Comparison of ENCODE assay signal across 1 cellular context in the genomic region with DNA sequence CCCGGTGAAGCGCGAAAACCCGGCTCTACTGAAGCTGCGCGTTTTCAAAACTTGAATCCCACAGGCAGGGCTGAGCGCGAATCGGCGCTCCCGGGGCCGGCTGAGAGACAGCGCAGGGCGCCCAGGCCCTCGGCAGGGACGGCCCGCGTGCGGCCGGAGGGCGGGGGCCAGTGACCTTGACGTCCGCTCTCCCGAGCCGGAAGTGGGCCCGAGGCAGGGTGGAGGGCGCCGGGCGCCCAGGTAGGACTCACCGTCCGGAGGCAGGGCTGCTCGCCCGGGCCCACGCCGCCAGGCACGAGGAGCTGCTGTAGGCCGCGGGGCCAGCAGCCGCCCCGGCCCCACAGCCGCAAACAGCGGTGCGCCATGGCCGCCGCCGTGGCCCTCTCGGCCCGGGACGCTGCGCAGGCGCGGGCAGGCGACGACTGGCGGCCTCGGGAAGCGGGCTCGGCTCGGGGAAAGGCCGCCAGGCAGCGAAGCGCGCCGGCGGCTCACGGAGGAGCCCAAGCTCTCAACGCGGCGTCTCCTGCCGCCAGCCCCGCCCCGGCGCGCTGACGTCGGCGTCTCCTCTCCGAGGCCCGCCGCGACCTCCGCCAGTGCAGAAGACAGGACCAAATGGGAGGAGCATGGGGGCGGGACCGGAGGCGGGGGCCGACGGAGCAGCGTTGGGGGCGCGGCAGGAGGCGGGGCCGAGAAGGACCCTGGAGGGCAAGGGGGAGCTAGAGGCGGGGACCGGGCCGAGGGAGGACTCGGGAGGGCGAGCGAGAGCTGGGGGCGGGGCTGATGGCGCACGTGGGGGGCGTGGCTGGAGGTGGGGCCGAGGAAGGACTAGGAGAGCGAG.
TF ChIP-seq lines count a peak whose summit lies in the region.

Gene AFG3L2 (minus strand): TSS at position 510 of the 838 bp plus-strand sequence. CDS start 145 bp downstream, at position 365.

TF ChIP-seq in WTC11, 78 proteins besides CTCF, POLR2A, EP300 and RAD21 (continued from another document):
- peak; percentile 3; the same call in 1 of the 2 replicates for TF ChIP-seq PREB (CRISPR knock-in tag; IDR thresholded peaks at IDR 0.05; ENCODE audit: borderline replicate concordance)
- TF ChIP-seq JUN (CRISPR knock-in tag; IDR thresholded peaks at IDR 0.05) = peak; percentile 93
- TF ChIP-seq, protein P1, sequence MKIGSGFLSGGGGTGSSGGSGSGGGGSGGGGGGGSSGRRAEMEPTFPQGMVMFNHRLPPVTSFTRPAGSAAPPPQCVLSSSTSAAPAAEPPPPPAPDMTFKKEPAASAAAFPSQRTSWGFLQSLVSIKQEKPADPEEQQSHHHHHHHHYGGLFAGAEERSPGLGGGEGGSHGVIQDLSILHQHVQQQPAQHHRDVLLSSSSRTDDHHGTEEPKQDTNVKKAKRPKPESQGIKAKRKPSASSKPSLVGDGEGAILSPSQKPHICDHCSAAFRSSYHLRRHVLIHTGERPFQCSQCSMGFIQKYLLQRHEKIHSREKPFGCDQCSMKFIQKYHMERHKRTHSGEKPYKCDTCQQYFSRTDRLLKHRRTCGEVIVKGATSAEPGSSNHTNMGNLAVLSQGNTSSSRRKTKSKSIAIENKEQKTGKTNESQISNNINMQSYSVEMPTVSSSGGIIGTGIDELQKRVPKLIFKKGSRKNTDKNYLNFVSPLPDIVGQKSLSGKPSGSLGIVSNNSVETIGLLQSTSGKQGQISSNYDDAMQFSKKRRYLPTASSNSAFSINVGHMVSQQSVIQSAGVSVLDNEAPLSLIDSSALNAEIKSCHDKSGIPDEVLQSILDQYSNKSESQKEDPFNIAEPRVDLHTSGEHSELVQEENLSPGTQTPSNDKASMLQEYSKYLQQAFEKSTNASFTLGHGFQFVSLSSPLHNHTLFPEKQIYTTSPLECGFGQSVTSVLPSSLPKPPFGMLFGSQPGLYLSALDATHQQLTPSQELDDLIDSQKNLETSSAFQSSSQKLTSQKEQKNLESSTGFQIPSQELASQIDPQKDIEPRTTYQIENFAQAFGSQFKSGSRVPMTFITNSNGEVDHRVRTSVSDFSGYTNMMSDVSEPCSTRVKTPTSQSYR (CRISPR knock-in tag; IDR thresholded peaks at IDR 0.05) = peak; percentile 12; the same call in 1 of the 2 replicates
- peak; percentile 48; the same call in 1 of the 2 replicates for TF ChIP-seq NFYB (CRISPR knock-in tag; conservative IDR thresholded peaks at IDR 0.05; ENCODE audit: low read depth)
- peak; percentile 78; the same call in 1 of the 2 replicates for TF ChIP-seq KAT7 (CRISPR knock-in tag; IDR thresholded peaks at IDR 0.05; ENCODE audit: borderline replicate concordance)
- TF ChIP-seq ZNF219 (CRISPR knock-in tag; IDR thresholded peaks at IDR 0.05; ENCODE audit: borderline replicate concordance) = peak; percentile 65; the same call in 1 of the 2 replicates
- TF ChIP-seq MYBL2 (CRISPR knock-in tag; IDR thresholded peaks at IDR 0.05) = peak; percentile 55; the same call in 1 of the 2 replicates
- TF ChIP-seq ZNF416 (CRISPR knock-in tag; IDR thresholded peaks at IDR 0.05) = 0 out of 2 replicates have a peak, but pooled peaks have one; percentile 43
- TF ChIP-seq, protein P2, sequence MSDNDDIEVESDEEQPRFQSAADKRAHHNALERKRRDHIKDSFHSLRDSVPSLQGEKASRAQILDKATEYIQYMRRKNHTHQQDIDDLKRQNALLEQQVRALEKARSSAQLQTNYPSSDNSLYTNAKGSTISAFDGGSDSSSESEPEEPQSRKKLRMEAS (CRISPR knock-in tag; IDR thresholded peaks at IDR 0.05) = peak; percentile 81; the same call in 1 of the 2 replicates
- peak; percentile 95 for TF ChIP-seq ESRRA (CRISPR knock-in tag; IDR thresholded peaks at IDR 0.05; ENCODE audit: borderline replicate concordance)
- TF ChIP-seq ZNF317 (CRISPR knock-in tag; IDR thresholded peaks at IDR 0.05; ENCODE audit: borderline replicate concordance, low read depth) = no peak
- TF ChIP-seq ETV6 (CRISPR knock-in tag; IDR thresholded peaks at IDR 0.05) = 0 out of 2 replicates have a peak, but pooled peaks have one; percentile 32
- 0 out of 2 replicates have a peak, but pooled peaks have one; percentile 27 for TF ChIP-seq NR1H2 (CRISPR knock-in tag; IDR thresholded peaks at IDR 0.05)
- 0 out of 2 replicates have a peak, but pooled peaks have one; percentile 15 for TF ChIP-seq SMAD4 (CRISPR knock-in tag; IDR thresholded peaks at IDR 0.05)
- TF ChIP-seq ZNF232 (CRISPR knock-in tag; IDR thresholded peaks at IDR 0.05) = 0 out of 2 replicates have a peak, but pooled peaks have one; percentile 47
- TF ChIP-seq MXD4 (CRISPR knock-in tag; IDR thresholded peaks at IDR 0.05; ENCODE audit: borderline replicate concordance) = no peak
- no peak for TF ChIP-seq GABPB1 (CRISPR knock-in tag; IDR thresholded peaks at IDR 0.05)
- TF ChIP-seq SOX15 (CRISPR knock-in tag; IDR thresholded peaks at IDR 0.05) = no peak
- no peak for TF ChIP-seq IRF1 (CRISPR knock-in tag; IDR thresholded peaks at IDR 0.05)
- TF ChIP-seq FOXP1 (CRISPR knock-in tag; IDR thresholded peaks at IDR 0.05; ENCODE audit: borderline replicate concordance) = peak; percentile 95
- TF ChIP-seq ZNF423 (CRISPR knock-in tag; IDR thresholded peaks at IDR 0.05) = no peak
- peak; percentile 53; the same call in 1 of the 2 replicates for TF ChIP-seq FOXK1 (CRISPR knock-in tag; IDR thresholded peaks at IDR 0.05)
- TF ChIP-seq E2F5 (CRISPR knock-in tag; IDR thresholded peaks at IDR 0.05) = peak; percentile 42; the same call in 1 of the 2 replicates
- TF ChIP-seq, protein P3, sequence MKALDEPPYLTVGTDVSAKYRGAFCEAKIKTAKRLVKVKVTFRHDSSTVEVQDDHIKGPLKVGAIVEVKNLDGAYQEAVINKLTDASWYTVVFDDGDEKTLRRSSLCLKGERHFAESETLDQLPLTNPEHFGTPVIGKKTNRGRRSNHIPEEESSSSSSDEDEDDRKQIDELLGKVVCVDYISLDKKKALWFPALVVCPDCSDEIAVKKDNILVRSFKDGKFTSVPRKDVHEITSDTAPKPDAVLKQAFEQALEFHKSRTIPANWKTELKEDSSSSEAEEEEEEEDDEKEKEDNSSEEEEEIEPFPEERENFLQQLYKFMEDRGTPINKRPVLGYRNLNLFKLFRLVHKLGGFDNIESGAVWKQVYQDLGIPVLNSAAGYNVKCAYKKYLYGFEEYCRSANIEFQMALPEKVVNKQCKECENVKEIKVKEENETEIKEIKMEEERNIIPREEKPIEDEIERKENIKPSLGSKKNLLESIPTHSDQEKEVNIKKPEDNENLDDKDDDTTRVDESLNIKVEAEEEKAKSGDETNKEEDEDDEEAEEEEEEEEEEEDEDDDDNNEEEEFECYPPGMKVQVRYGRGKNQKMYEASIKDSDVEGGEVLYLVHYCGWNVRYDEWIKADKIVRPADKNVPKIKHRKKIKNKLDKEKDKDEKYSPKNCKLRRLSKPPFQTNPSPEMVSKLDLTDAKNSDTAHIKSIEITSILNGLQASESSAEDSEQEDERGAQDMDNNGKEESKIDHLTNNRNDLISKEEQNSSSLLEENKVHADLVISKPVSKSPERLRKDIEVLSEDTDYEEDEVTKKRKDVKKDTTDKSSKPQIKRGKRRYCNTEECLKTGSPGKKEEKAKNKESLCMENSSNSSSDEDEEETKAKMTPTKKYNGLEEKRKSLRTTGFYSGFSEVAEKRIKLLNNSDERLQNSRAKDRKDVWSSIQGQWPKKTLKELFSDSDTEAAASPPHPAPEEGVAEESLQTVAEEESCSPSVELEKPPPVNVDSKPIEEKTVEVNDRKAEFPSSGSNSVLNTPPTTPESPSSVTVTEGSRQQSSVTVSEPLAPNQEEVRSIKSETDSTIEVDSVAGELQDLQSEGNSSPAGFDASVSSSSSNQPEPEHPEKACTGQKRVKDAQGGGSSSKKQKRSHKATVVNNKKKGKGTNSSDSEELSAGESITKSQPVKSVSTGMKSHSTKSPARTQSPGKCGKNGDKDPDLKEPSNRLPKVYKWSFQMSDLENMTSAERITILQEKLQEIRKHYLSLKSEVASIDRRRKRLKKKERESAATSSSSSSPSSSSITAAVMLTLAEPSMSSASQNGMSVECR (CRISPR knock-in tag; IDR thresholded peaks at IDR 0.05; ENCODE audit: borderline replicate concordance) = peak; percentile 76; the same call in 1 of the 2 replicates
- TF ChIP-seq TP53 (CRISPR knock-in tag; IDR thresholded peaks at IDR 0.05) = no peak
- TF ChIP-seq, protein P4, sequence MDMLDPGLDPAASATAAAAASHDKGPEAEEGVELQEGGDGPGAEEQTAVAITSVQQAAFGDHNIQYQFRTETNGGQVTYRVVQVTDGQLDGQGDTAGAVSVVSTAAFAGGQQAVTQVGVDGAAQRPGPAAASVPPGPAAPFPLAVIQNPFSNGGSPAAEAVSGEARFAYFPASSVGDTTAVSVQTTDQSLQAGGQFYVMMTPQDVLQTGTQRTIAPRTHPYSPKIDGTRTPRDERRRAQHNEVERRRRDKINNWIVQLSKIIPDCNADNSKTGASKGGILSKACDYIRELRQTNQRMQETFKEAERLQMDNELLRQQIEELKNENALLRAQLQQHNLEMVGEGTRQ (CRISPR knock-in tag; IDR thresholded peaks at IDR 0.05) = peak; percentile 77
- peak; percentile 92 for TF ChIP-seq FOXP4 (CRISPR knock-in tag; IDR thresholded peaks at IDR 0.05)
